ENCODE assay signal across 8 cellular contexts in genomic region chr19:53927745-53928144, GRCh38.
A peak's percentile ranks its signal among the peaks of the same experiment; 100 is the strongest.
DNase-seq lines count a peak whose midpoint lies in the region; ATAC-seq and TF ChIP-seq lines count a peak whose summit lies in the region.

No MANE protein-coding gene starts in this region.

- no peaks in the 10 kb centered on the region for H3K36me3 Mint-ChIP-seq in nephron progenitor cell (ENCODE audit: low read depth)

- H3K27me3 Mint-ChIP-seq in nephron progenitor cell (ENCODE audit: low read depth, poor library complexity): peaks cover 6% of the 10 kb centered on the region

- DNase-seq in DMS 273 (lab: John Stamatoyannopoulos, UW; ENCODE audit: unreplicated experiment) (peak; percentile 33), DMS 273 treated with DMSO at 0.1 percent for 48 hours (lab: John Stamatoyannopoulos, UW) (no peak), NAMALWA (ENCODE audit: low spot score) (peak; percentile 59), astrocyte of the hippocampus (ENCODE audit: low read depth, low spot score) (peak; percentile 84), nephron progenitor cell (peak; percentile 89), epidermal melanocyte (ENCODE audit: insufficient read length, low spot score) (no peak)

- no peak overlapping the region for H3K4me3 Mint-ChIP-seq in nephron progenitor cell

- H3K9me3 Mint-ChIP-seq in nephron progenitor cell: peaks cover 9% of the 10 kb centered on the region

- no peak for TF ChIP-seq CTCF in nephron progenitor cell (IDR thresholded peaks at IDR 0.05)

- no peaks in the 10 kb centered on the region for H3K4me1 Mint-ChIP-seq in nephron progenitor cell

- H3K27ac Mint-ChIP-seq in nephron progenitor cell: no peak overlapping the region

- no peak for ATAC-seq in GM21390 (IDR thresholded peaks at IDR 0.05; ENCODE audit: unreplicated experiment)
- no peak for ATAC-seq in GM18517 (IDR thresholded peaks at IDR 0.05; ENCODE audit: unreplicated experiment)

Comparison
In these comparisons a context has a peak if more than half of its experiments do, and no peak if none do; other contexts are left out.
1. DNase-seq: peak in DMS 273 (single experiment), NAMALWA (single experiment), astrocyte of the hippocampus (single experiment) and nephron progenitor cell (single experiment); none in DMS 273 treated with DMSO at 0.1 percent for 48 hours (single experiment) and epidermal melanocyte (single experiment).